11 cellular contexts compared by ENCODE assay signal in the genomic region with DNA sequence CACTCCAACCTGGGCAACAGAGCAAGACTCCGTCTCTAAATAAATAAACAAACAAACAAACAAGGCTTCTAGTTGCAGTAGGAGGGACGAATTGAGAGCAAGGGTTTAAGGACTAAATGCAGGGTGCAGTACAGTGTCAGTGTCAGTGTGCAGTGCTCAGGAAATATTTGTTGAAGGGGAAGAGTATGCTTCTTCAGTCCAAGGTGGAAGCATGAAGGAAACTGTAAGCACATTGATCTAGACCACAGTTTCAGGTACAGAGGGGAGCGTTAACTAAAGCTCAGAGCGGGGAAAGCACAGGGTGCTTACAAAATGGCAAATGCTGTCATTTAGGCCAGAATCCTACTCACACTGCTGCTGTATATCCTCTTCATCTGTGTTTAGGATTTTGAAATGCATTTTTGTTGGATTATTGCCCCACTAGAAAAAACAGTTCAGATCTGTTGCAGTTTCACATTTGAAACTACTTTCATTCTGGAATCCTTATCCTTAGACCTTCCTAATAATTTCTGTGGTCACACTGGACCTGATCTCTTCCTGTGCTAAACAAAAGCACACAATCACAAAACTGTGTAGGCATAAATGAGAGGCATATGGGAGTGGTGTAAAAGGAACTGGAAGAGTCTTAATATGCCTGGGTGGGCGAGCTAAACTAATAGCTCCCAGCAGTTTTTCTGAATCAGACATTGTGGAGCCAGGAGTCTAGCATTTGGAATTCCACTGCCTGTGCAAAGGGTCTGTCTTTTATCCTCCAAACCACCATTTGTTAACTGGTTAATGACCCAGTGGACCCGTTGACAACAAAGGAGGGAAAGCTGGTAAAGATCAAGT. TPM values are rescaled to one million over a fixed set of nuclear protein-coding genes. Genes with fewer than 3 reads are reported as not detected.
DNase-seq lines count a peak whose midpoint lies in the region; ATAC-seq and TF ChIP-seq lines count a peak whose summit lies in the region.
"Had no signal": no experiment of that assay in that cellular context is flagged by ENCODE, and none has a peak within 500 bp of the region (broad histone marks: within the 10 kb centered on the region; RNA-seq: fewer than 3 reads in every experiment).

No MANE protein-coding gene starts in this region.

- H3K4me3 ChIP-seq in mesenchymal stem cell (ENCODE audit: insufficient read depth in 1 of 2, low read depth in 1 of 2, low read length in 2 of 2) (peak overlapping the region in 1 of 2 experiments; percentile 41), aorta (ENCODE audit: low read length in 2 of 2) (no peak overlapping the region), esophagus squamous epithelium (no peak overlapping the region)
- H3K4me3 ChIP-seq: pancreas had no signal

- H3K9me3 Mint-ChIP-seq in stimulated activated naive CD8-positive, alpha-beta T cell treated with anti-CD3 and anti-CD28 coated beads, Interleukin-15, amount 100 ng/mL, for 72 hours = no peaks in the 10 kb centered on the region
- no peaks in the 10 kb centered on the region for H3K9me3 Mint-ChIP-seq in brain
- H3K9me3 Mint-ChIP-seq in activated CD8-positive, alpha-beta memory T cell treated with anti-CD3 and anti-CD28 coated beads, Interleukin-2, amount 10 ng/mL, durations not matched to agents 7 days and 5 days (ENCODE audit: low read depth) = no peaks in the 10 kb centered on the region
- H3K9me3 Mint-ChIP-seq: T-cell had no signal

- peak overlapping the region; percentile 23 for H4K8ac ChIP-seq in mesenchymal stem cell (ENCODE audit: low read length)

- no peak for TF ChIP-seq CTCF in brain (conservative IDR thresholded peaks at IDR 0.05)
- TF ChIP-seq CTCF in esophagus squamous epithelium (IDR thresholded peaks at IDR 0.05) = no peak

- H3K79me1 ChIP-seq in mesenchymal stem cell (replicated peaks; ENCODE audit: low read length, poor library complexity, severe bottlenecking) = peaks cover 37% of the 10 kb centered on the region

- no peak overlapping the region for H3K4me3 Mint-ChIP-seq in stimulated activated naive CD8-positive, alpha-beta T cell treated with anti-CD3 and anti-CD28 coated beads, Interleukin-15, amount 100 ng/mL, for 72 hours
- H3K4me3 Mint-ChIP-seq in brain = peak overlapping the region; percentile 16 to 66 (median 34)
- no peak overlapping the region for H3K4me3 Mint-ChIP-seq in activated CD8-positive, alpha-beta memory T cell treated with anti-CD3 and anti-CD28 coated beads, Interleukin-2, amount 10 ng/mL, durations not matched to agents 7 days and 5 days
- H3K4me3 Mint-ChIP-seq: T-cell had no signal

- no peak overlapping the region for H3K23ac ChIP-seq in mesenchymal stem cell (ENCODE audit: low read length in 2 of 2)

- peak overlapping the region in 1 of 2 experiments; percentile 66 for H2BK12ac ChIP-seq in mesenchymal stem cell (ENCODE audit: low read length in 2 of 2)

- no peak overlapping the region for H2BK15ac ChIP-seq in mesenchymal stem cell (ENCODE audit: low read depth, poor library complexity, severe bottlenecking)

- H2AK5ac ChIP-seq in mesenchymal stem cell (ENCODE audit: low read length, severe bottlenecking) = no peak overlapping the region

- H3K4me1 ChIP-seq in mesenchymal stem cell (ENCODE audit: control insufficient read depth, insufficient read depth, low read depth, low read length) = peaks cover 6% of the 10 kb centered on the region
- H3K4me1 ChIP-seq in aorta (ENCODE audit: control insufficient read depth in 1 of 2, insufficient read depth in 2 of 2, low read length in 2 of 2) = peaks cover 3 to 11% of the 10 kb centered on the region in 2 donors
- peaks cover 0 to 31% (median 17%) of the 10 kb centered on the region in 3 donors for H3K4me1 ChIP-seq in esophagus squamous epithelium
- H3K4me1 ChIP-seq: pancreas had no signal

- H3K4ac ChIP-seq in mesenchymal stem cell (ENCODE audit: low read depth in 1 of 2, low read length in 2 of 2) = no peak overlapping the region

- no peak for TF ChIP-seq POLR2A in esophagus squamous epithelium (IDR thresholded peaks at IDR 0.05)

- H3K36me3 Mint-ChIP-seq in brain = peaks cover 38% of the 10 kb centered on the region
- H3K36me3 Mint-ChIP-seq in activated CD8-positive, alpha-beta memory T cell treated with anti-CD3 and anti-CD28 coated beads, Interleukin-2, amount 10 ng/mL, durations not matched to agents 7 days and 5 days = peaks cover 3% of the 10 kb centered on the region

- peak overlapping the region; percentile 64 for H3K9ac ChIP-seq in mesenchymal stem cell (ENCODE audit: low read length)

- H3K4me2 ChIP-seq in mesenchymal stem cell (ENCODE audit: low read length, poor library complexity, severe bottlenecking) = no peak overlapping the region

- peak overlapping the region; percentile 2 to 84 for H3K27ac Mint-ChIP-seq in stimulated activated naive CD8-positive, alpha-beta T cell treated with anti-CD3 and anti-CD28 coated beads, Interleukin-15, amount 100 ng/mL, for 72 hours
- peak overlapping the region; percentile 71 to 95 (median 80) for H3K27ac Mint-ChIP-seq in brain
- no peak overlapping the region for H3K27ac Mint-ChIP-seq in activated CD8-positive, alpha-beta memory T cell treated with anti-CD3 and anti-CD28 coated beads, Interleukin-2, amount 10 ng/mL, durations not matched to agents 7 days and 5 days
- H3K27ac Mint-ChIP-seq: T-cell had no signal

- H3K27me3 Mint-ChIP-seq in stimulated activated naive CD8-positive, alpha-beta T cell treated with anti-CD3 and anti-CD28 coated beads, Interleukin-15, amount 100 ng/mL, for 72 hours = no peaks in the 10 kb centered on the region
- H3K27me3 Mint-ChIP-seq in brain = no peaks in the 10 kb centered on the region
- no peaks in the 10 kb centered on the region for H3K27me3 Mint-ChIP-seq in activated CD8-positive, alpha-beta memory T cell treated with anti-CD3 and anti-CD28 coated beads, Interleukin-2, amount 10 ng/mL, durations not matched to agents 7 days and 5 days
- H3K27me3 Mint-ChIP-seq: T-cell had no signal

- H3K18ac ChIP-seq in mesenchymal stem cell (ENCODE audit: low read depth in 1 of 2, low read length in 2 of 2) = peak overlapping the region; percentile 12 to 13

- H2AFZ ChIP-seq in mesenchymal stem cell (ENCODE audit: low read depth, low read length) = no peak overlapping the region

- no peak overlapping the region for H3K14ac ChIP-seq in mesenchymal stem cell (ENCODE audit: low read length in 2 of 2)

- H2BK120ac ChIP-seq in mesenchymal stem cell (ENCODE audit: low read depth, low read length) = peak overlapping the region; percentile 8

- whole genome bisulfite sequencing in mesenchymal stem cell = 80% methylated on average over 4 of the region's 6 CpGs
- WGBS in aorta, 2 donors = 61 to 66% methylated on average over 6 of the region's 6 CpGs
- 65 to 66% methylated on average over 6 of the region's 6 CpGs for WGBS in esophagus squamous epithelium, 2 donors

- no peak for DNase-seq in stimulated activated naive CD8-positive, alpha-beta T cell treated with anti-CD3 and anti-CD28 coated beads, Interleukin-15, amount 100 ng/mL, for 72 hours
- DNase-seq in stimulated activated naive CD8-positive, alpha-beta T cell treated with anti-CD3 and anti-CD28 coated beads, Interleukin-15, Interleukin-2, amounts not matched to agents 100 U/mL and 50 U/mL, for 24 hours = no peak
- DNase-seq in mesenchymal stem cell = peak; percentile 47
- no peak for DNase-seq in aorta
- no peak for DNase-seq in esophagus squamous epithelium (lab: John Stamatoyannopoulos, UW)
- DNase-seq in NCI-H1436 (lab: John Stamatoyannopoulos, UW) = no peak
- no peak for DNase-seq in activated CD8-positive, alpha-beta memory T cell treated with anti-CD3 and anti-CD28 coated beads, Interleukin-2, amount 10 ng/mL, durations not matched to agents 7 days and 5 days
- DNase-seq: pancreas, T-cell had no signal

- H3K36me3 ChIP-seq in mesenchymal stem cell (ENCODE audit: control insufficient read depth in 1 of 2, insufficient read depth in 2 of 2, low read depth in 1 of 2, low read length in 2 of 2) (peaks cover 0 to 2% of the 10 kb centered on the region in 2 experiments), aorta (ENCODE audit: control insufficient read depth in 1 of 2, insufficient read depth in 2 of 2, low read length in 1 of 2) (no peaks in the 10 kb centered on the region), esophagus squamous epithelium (no peaks in the 10 kb centered on the region)
- H3K36me3 ChIP-seq: pancreas had no signal

- peaks cover 17% of the 10 kb centered on the region for H3K4me1 Mint-ChIP-seq in stimulated activated naive CD8-positive, alpha-beta T cell treated with anti-CD3 and anti-CD28 coated beads, Interleukin-15, amount 100 ng/mL, for 72 hours
- H3K4me1 Mint-ChIP-seq in brain = peaks cover 36% of the 10 kb centered on the region
- peaks cover 12% of the 10 kb centered on the region for H3K4me1 Mint-ChIP-seq in activated CD8-positive, alpha-beta memory T cell treated with anti-CD3 and anti-CD28 coated beads, Interleukin-2, amount 10 ng/mL, durations not matched to agents 7 days and 5 days

- intact Hi-C loops in aorta (cut with DNase I) = no loop called here
- intact Hi-C loops in esophagus squamous epithelium (cut with DNase I) = no loop called here

- H3K27ac ChIP-seq in mesenchymal stem cell (ENCODE audit: low read length, poor library complexity, severe bottlenecking) (peak overlapping the region; percentile 4), aorta (ENCODE audit: low read depth in 1 of 2, low read length in 2 of 2) (no peak overlapping the region), esophagus squamous epithelium (no peak overlapping the region)
- H3K27ac ChIP-seq: C4-2B, pancreas had no signal

- CTCF ChIA-PET in activated CD8-positive, alpha-beta memory T cell treated with anti-CD3 and anti-CD28 coated beads, Interleukin-2, amount 10 ng/mL, durations not matched to agents 7 days and 5 days (lab: Charles Lee) = interaction anchor here (1.2 kb wide), 1 partner anchor 16 kb away, joined by 3 read pairs; no protein-coding TSS in a partner anchor

- H3K9me3 ChIP-seq in mesenchymal stem cell (ENCODE audit: control insufficient read depth, low read length) = no peaks in the 10 kb centered on the region
- H3K9me3 ChIP-seq in aorta (ENCODE audit: control insufficient read depth, low read length) = no peaks in the 10 kb centered on the region
- no peaks in the 10 kb centered on the region for H3K9me3 ChIP-seq in esophagus squamous epithelium
- H3K9me3 ChIP-seq: pancreas had no signal

- peak overlapping the region; percentile 27 for H4K91ac ChIP-seq in mesenchymal stem cell (ENCODE audit: low read length)

- H2BK5ac ChIP-seq in mesenchymal stem cell (ENCODE audit: low read depth, low read length, poor library complexity, severe bottlenecking) = no peak overlapping the region

- H3K27me3 ChIP-seq in mesenchymal stem cell (ENCODE audit: control insufficient read depth in 1 of 2, insufficient read depth in 1 of 2, low read length in 2 of 2) = no peaks in the 10 kb centered on the region
- no peaks in the 10 kb centered on the region for H3K27me3 ChIP-seq in aorta (ENCODE audit: control insufficient read depth in 1 of 2, insufficient read depth in 2 of 2, low read length in 1 of 2)
- no peaks in the 10 kb centered on the region for H3K27me3 ChIP-seq in esophagus squamous epithelium
- H3K27me3 ChIP-seq: pancreas had no signal

- no peak for ATAC-seq in stimulated activated naive CD8-positive, alpha-beta T cell treated with anti-CD3 and anti-CD28 coated beads, Interleukin-15, amount 100 ng/mL, for 72 hours
- ATAC-seq in stimulated activated naive CD8-positive, alpha-beta T cell treated with anti-CD3 and anti-CD28 coated beads, Interleukin-15, Interleukin-2, amounts not matched to agents 100 U/mL and 50 U/mL, for 24 hours = no peak
- peak; percentile 22 for ATAC-seq in aorta (ENCODE audit: low FRiP score)
- ATAC-seq in activated CD8-positive, alpha-beta memory T cell treated with anti-CD3 and anti-CD28 coated beads, Interleukin-2, amount 10 ng/mL, durations not matched to agents 7 days and 5 days = no peak
- ATAC-seq: T-cell had no signal

RNA-seq across cellular contexts. Expression of a gene that starts 41.4 kb away (rescaled TPM):
- polyA plus RNA-seq in brain (ENCODE audit: insufficient read depth, low read depth, low replicate concordance) (77.3 TPM), aorta (1 to 10 TPM; 2.1 to 8.2 TPM)
- 6.7 TPM for polyA plus RNA-seq in mesenchymal stem cell (2013, experiment 1 of 2)
- polyA plus RNA-seq in mesenchymal stem cell (2013, experiment 2 of 2) = 6.4 TPM
- total RNA-seq in aorta (10 to 100 TPM; 15.7 to 20.2 TPM), esophagus squamous epithelium (10 to 100 TPM; 10.5 to 15.6 (median 10.8) TPM)
- 10 to 100 TPM; 12.3 to 16.8 TPM for total RNA-seq in activated CD8-positive, alpha-beta memory T cell treated with anti-CD3 and anti-CD28 coated beads, Interleukin-2, amount 10 ng/mL, durations not matched to agents 7 days and 5 days

Comparison
In these comparisons a context has a peak if more than half of its experiments do, and no peak if none do; other contexts are left out.
1. H3K4me3 Mint-ChIP-seq: peak in brain (5 of 5); none in stimulated activated naive CD8-positive, alpha-beta T cell treated with anti-CD3 and anti-CD28 coated beads, Interleukin-15, amount 100 ng/mL, for 72 hours (0 of 2) and activated CD8-positive, alpha-beta memory T cell treated with anti-CD3 and anti-CD28 coated beads, Interleukin-2, amount 10 ng/mL, durations not matched to agents 7 days and 5 days (single experiment).